In genomic region chr17:72982680-72983079, GRCh38 we compare ENCODE assay signal across 2 cellular contexts.
TF ChIP-seq lines count a peak whose summit lies in the region.

No MANE protein-coding gene starts in this region.

TF ChIP-seq in A549, 52 proteins besides CTCF, POLR2A, EP300 and RAD21 (continued from another document):
- TF ChIP-seq, protein P1, sequence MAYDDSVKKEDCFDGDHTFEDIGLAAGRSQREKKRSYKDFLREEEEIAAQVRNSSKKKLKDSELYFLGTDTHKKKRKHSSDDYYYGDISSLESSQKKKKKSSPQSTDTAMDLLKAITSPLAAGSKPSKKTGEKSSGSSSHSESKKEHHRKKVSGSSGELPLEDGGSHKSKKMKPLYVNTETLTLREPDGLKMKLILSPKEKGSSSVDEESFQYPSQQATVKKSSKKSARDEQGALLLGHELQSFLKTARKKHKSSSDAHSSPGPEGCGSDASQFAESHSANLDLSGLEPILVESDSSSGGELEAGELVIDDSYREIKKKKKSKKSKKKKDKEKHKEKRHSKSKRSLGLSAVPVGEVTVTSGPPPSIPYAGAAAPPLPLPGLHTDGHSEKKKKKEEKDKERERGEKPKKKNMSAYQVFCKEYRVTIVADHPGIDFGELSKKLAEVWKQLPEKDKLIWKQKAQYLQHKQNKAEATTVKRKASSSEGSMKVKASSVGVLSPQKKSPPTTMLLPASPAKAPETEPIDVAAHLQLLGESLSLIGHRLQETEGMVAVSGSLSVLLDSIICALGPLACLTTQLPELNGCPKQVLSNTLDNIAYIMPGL (CRISPR knock-in tag; IDR thresholded peaks at IDR 0.05; ENCODE audit: borderline replicate concordance), result no peak
- no peak for TF ChIP-seq JUNB (IDR thresholded peaks at IDR 0.05)
- TF ChIP-seq EHF (CRISPR knock-in tag; IDR thresholded peaks at IDR 0.05), result no peak
- TF ChIP-seq, protein P2, sequence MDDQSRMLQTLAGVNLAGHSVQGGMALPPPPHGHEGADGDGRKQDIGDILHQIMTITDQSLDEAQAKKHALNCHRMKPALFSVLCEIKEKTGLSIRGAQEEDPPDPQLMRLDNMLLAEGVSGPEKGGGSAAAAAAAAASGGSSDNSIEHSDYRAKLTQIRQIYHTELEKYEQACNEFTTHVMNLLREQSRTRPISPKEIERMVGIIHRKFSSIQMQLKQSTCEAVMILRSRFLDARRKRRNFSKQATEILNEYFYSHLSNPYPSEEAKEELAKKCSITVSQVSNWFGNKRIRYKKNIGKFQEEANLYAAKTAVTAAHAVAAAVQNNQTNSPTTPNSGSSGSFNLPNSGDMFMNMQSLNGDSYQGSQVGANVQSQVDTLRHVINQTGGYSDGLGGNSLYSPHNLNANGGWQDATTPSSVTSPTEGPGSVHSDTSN (IDR thresholded peaks at IDR 0.05), result no peak
- no peak for TF ChIP-seq FOSL2 (IDR thresholded peaks at IDR 0.05)
- TF ChIP-seq FOSL2 (CRISPR knock-in tag; IDR thresholded peaks at IDR 0.05), result no peak
- no peak for TF ChIP-seq CBX2 (IDR thresholded peaks at IDR 0.05; ENCODE audit: borderline replicate concordance, low read depth)
- TF ChIP-seq KDM5A (IDR thresholded peaks at IDR 0.05), result no peak
- no peak for TF ChIP-seq NPAS2 (CRISPR knock-in tag; IDR thresholded peaks at IDR 0.05; ENCODE audit: borderline replicate concordance)
- no peak for TF ChIP-seq CEBPB (IDR thresholded peaks at IDR 0.05)
- TF ChIP-seq REST (IDR thresholded peaks at IDR 0.05), result no peak
- no peak for TF ChIP-seq GATA3 (IDR thresholded peaks at IDR 0.05; ENCODE audit: borderline replicate concordance)
- no peak for TF ChIP-seq RNF2 (IDR thresholded peaks at IDR 0.05; ENCODE audit: borderline replicate concordance, low read depth)
- no peak for TF ChIP-seq ZSCAN20 (CRISPR knock-in tag; IDR thresholded peaks at IDR 0.05)
- no peak for TF ChIP-seq FOSB (CRISPR knock-in tag; IDR thresholded peaks at IDR 0.05)
- no peak for TF ChIP-seq RCOR1 (IDR thresholded peaks at IDR 0.05; ENCODE audit: low read depth, low read length)
- TF ChIP-seq ZFP36 (IDR thresholded peaks at IDR 0.05; ENCODE audit: borderline replicate concordance, partially characterized antibody), result no peak
- TF ChIP-seq ZC3H11A (IDR thresholded peaks at IDR 0.05), result no peak
- TF ChIP-seq TFCP2L1 (CRISPR knock-in tag; IDR thresholded peaks at IDR 0.05), result no peak
TF ChIP-seq in A549: peak in this region for 0.

TF ChIP-seq in HepG2, 621 proteins besides CTCF, POLR2A, EP300 and RAD21 (continued from another document):
- TF ChIP-seq ZNF232 (CRISPR knock-in tag; IDR thresholded peaks at IDR 0.05; ENCODE audit: borderline replicate concordance) (no peak), GATAD2A (CRISPR knock-in tag; IDR thresholded peaks at IDR 0.05) (0 out of 2 replicates have a peak, but pooled peaks have one; percentile 28), IRF2 (CRISPR knock-in tag; IDR thresholded peaks at IDR 0.05) (no peak)
TF ChIP-seq in HepG2: peak in this region for 3.
